ENCODE assay signal across 29 cellular contexts in the genomic region with DNA sequence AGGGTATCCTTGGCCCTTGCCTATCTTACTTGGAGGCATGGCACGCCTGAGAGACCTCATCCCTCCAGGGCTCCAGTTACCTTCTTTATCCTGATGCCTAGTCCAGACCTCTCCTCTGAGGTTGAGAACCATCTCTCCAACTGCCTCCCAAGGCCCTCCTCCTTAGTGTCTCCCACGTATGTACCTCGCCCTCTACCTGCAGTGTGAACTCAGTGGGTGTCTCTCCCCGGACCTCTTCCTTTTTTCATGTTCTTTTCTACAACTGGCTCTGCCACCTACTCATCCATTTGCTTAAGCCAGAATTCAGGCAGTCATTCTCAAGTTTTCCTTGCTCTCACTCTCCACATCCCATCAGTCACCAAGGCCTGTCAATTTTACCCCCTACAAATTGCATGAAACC. TPM values are rescaled to one million over a fixed set of nuclear protein-coding genes. Genes with fewer than 3 reads are reported as not detected.
"Had no signal": no experiment of that assay in that cellular context is flagged by ENCODE, and none has a peak within 500 bp of the region (broad histone marks: within the 10 kb centered on the region; RNA-seq: fewer than 3 reads in every experiment).

No MANE protein-coding gene starts in this region.

- H3K4me1 Mint-ChIP-seq: stimulated activated memory B cell treated with anti-CD40 and anti-IgM and Interleukin-4, amounts not matched to agents 10 μg/mL and 1 μg/mL and 100 μg/mL, for 72 hours had no signal

- H3K27ac ChIP-seq: stomach, suprapubic skin, testis, thoracic aorta, thyroid gland, tibial artery, tibial nerve, transverse colon, upper lobe of left lung, upper lobe of right lung, uterus, vagina had no signal

- H3K27ac Mint-ChIP-seq: stimulated activated effector memory CD8-positive, alpha-beta T cell treated with anti-CD3 and anti-CD28 coated beads, Interleukin-12 subunit alpha, Interleukin-12 subunit beta, amount 100 ng/mL, for 72 hours; stimulated activated memory B cell treated with anti-CD40 and anti-IgM and Interleukin-4, amounts not matched to agents 10 μg/mL and 1 μg/mL and 100 μg/mL, for 72 hours; stimulated activated naive B cell treated with anti-CD40 and anti-IgM and Interleukin-4, amounts not matched to agents 10 μg/mL and 1 μg/mL and 100 μg/mL, for 72 hours; stimulated activated naive CD8-positive, alpha-beta T cell treated with anti-CD3 and anti-CD28 coated beads, Interleukin-15, Interleukin-2, amounts not matched to agents 100 ng/mL and 50 ng/mL, for 24 hours; type B pancreatic cell had no signal

- H3K4me3 Mint-ChIP-seq: stimulated activated effector memory CD8-positive, alpha-beta T cell treated with anti-CD3 and anti-CD28 coated beads, Interleukin-12 subunit alpha, Interleukin-12 subunit beta, amount 100 ng/mL, for 72 hours; stimulated activated memory B cell treated with anti-CD40 and anti-IgM and Interleukin-4, amounts not matched to agents 10 μg/mL and 1 μg/mL and 100 μg/mL, for 72 hours; stimulated activated naive B cell treated with anti-CD40 and anti-IgM and Interleukin-4, amounts not matched to agents 10 μg/mL and 1 μg/mL and 100 μg/mL, for 72 hours; stimulated activated naive CD8-positive, alpha-beta T cell treated with anti-CD3 and anti-CD28 coated beads, Interleukin-15, amount 100 ng/mL, for 72 hours; stimulated activated naive CD8-positive, alpha-beta T cell treated with anti-CD3 and anti-CD28 coated beads, Interleukin-15, Interleukin-2, amounts not matched to agents 100 ng/mL and 50 ng/mL, for 24 hours; type B pancreatic cell had no signal

- DNase-seq: stimulated activated CD4-positive, alpha-beta T cell treated with anti-CD3 and anti-CD28 coated beads, Interleukin-2, amount 100 ng/mL, for 48 hours; stimulated activated CD4-positive, alpha-beta T cell treated with anti-CD3 and anti-CD28 coated beads, Interleukin-4, amount 100 ng/mL, for 1 hour; stimulated activated CD4-positive, alpha-beta T cell treated with anti-CD3 and anti-CD28 coated beads, Interleukin-4, amount 100 ng/mL, for 24 hours; stimulated activated CD4-positive, alpha-beta T cell treated with anti-CD3 and anti-CD28 coated beads, Interleukin-4, amount 100 ng/mL, for 4 hours; stimulated activated CD8-positive, alpha-beta memory T cell treated with anti-CD3 and anti-CD28 coated beads, Interleukin-4, amount 100 ng/mL, for 48 hours; stimulated activated naive B cell treated with anti-CD40 and anti-IgM and Interleukin-4, amounts not matched to agents 10 μg/mL and 1 μg/mL and 100 μg/mL, for 72 hours; stimulated activated naive CD4-positive, alpha-beta T cell; stimulated activated naive CD4-positive, alpha-beta T cell treated with Interleukin-2 at 50 U/mL for 16 hours; stimulated activated naive CD8-positive, alpha-beta T cell treated with anti-CD3 and anti-CD28 coated beads, Interleukin-15, amount 100 ng/mL, for 72 hours; stimulated activated naive CD8-positive, alpha-beta T cell treated with anti-CD3 and anti-CD28 coated beads, Interleukin-15, Interleukin-2, amounts not matched to agents 100 U/mL and 50 U/mL, for 24 hours; stomach; substantia nigra; testis; thyroid gland; tibial artery; transverse colon; trophoblast cell; upper lobe of left lung; upper lobe of right lung; uterus had no signal

- H3K36me3 ChIP-seq: stomach, suprapubic skin, thoracic aorta, thyroid gland, tibial artery, tibial nerve, transverse colon, upper lobe of left lung, upper lobe of right lung, uterus, vagina had no signal

- H3K36me3 Mint-ChIP-seq: stimulated activated memory B cell treated with anti-CD40 and anti-IgM and Interleukin-4, amounts not matched to agents 10 μg/mL and 1 μg/mL and 100 μg/mL, for 72 hours; type B pancreatic cell had no signal

- H3K4me3 ChIP-seq: stomach, suprapubic skin, testis, thoracic aorta, thyroid gland, tibial artery, tibial nerve, transverse colon, upper lobe of left lung, upper lobe of right lung, uterus, vagina had no signal

- H3K9me3 ChIP-seq: stomach, suprapubic skin, testis, thoracic aorta, thyroid gland, tibial artery, tibial nerve, transverse colon, upper lobe of left lung, upper lobe of right lung, uterus, vagina had no signal

- H3K9me3 Mint-ChIP-seq: stimulated activated effector memory CD8-positive, alpha-beta T cell treated with anti-CD3 and anti-CD28 coated beads, Interleukin-12 subunit alpha, Interleukin-12 subunit beta, amount 100 ng/mL, for 72 hours; stimulated activated memory B cell treated with anti-CD40 and anti-IgM and Interleukin-4, amounts not matched to agents 10 μg/mL and 1 μg/mL and 100 μg/mL, for 72 hours; stimulated activated naive B cell treated with anti-CD40 and anti-IgM and Interleukin-4, amounts not matched to agents 10 μg/mL and 1 μg/mL and 100 μg/mL, for 72 hours; stimulated activated naive CD8-positive, alpha-beta T cell treated with anti-CD3 and anti-CD28 coated beads, Interleukin-15, amount 100 ng/mL, for 72 hours; stimulated activated naive CD8-positive, alpha-beta T cell treated with anti-CD3 and anti-CD28 coated beads, Interleukin-15, Interleukin-2, amounts not matched to agents 100 ng/mL and 50 ng/mL, for 24 hours; type B pancreatic cell had no signal

- H3K4me1 ChIP-seq: suprapubic skin, testis, tibial nerve, transverse colon, upper lobe of right lung, uterus, vagina had no signal

- ATAC-seq: stimulated activated effector memory CD8-positive, alpha-beta T cell treated with anti-CD3 and anti-CD28 coated beads, Interleukin-12 subunit alpha, Interleukin-12 subunit beta, amount 100 ng/mL, for 72 hours; stimulated activated memory B cell treated with anti-CD40 and anti-IgM and Interleukin-4, amounts not matched to agents 10 μg/mL and 1 μg/mL and 100 μg/mL, for 72 hours; stimulated activated naive B cell treated with anti-CD40 and anti-IgM and Interleukin-4, amounts not matched to agents 10 μg/mL and 1 μg/mL and 100 μg/mL, for 72 hours; stimulated activated naive CD8-positive, alpha-beta T cell treated with anti-CD3 and anti-CD28 coated beads, Interleukin-15, amount 100 ng/mL, for 72 hours; stimulated activated naive CD8-positive, alpha-beta T cell treated with anti-CD3 and anti-CD28 coated beads, Interleukin-15, Interleukin-2, amounts not matched to agents 100 U/mL and 50 U/mL, for 24 hours; upper lobe of right lung had no signal

RNA-seq across cellular contexts. Expression of a gene that starts 21.6 kb away (rescaled TPM):
- total RNA-seq: upper lobe of right lung had no signal

RNA-seq across cellular contexts. Expression of a gene that starts 45.3 kb away (rescaled TPM):
- total RNA-seq: ureter had no signal
